7 cellular contexts compared by ENCODE assay signal in the genomic region with DNA sequence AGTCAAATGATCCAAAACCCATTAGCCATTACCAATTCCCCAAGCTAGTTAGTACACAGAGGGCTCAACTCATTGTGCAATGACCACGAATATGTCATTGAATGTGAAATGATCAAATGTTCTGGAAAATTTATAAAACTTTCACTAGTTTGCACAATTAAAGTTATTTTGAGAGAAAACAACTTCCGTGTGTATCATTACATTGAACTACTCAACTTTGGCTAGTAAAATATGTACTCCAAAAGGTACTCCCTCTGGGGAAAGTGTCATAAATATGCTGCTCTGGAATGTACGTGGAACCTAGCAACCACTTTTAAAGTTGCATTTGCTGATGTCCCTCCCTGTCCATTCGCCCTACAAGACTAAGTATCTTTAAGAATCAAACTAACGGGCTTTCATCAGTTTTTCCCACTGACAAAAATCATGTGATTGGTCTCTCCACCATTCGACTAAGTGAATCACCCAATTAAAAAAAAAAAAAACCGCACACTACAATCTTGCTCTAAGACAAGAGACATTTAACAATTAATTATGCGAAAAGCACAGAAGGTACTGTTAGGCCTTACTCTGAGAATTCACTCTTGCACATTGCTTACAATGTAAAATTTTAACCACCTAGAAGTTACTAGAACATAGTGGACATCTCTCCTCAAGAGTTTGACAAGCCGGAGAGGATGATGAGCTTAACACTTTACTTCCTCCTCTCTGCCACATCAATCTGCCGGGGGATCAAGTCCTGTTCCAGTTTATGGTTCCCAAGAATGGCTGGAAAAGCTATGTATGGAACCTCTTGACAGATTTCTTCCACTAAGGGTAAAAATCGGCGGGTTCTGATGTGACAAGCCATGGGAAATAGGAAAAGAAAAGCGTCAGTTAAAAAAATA. TPM values are rescaled to one million over a fixed set of nuclear protein-coding genes. Genes with fewer than 3 reads are reported as not detected.
A peak's percentile ranks its signal among the peaks of the same experiment; 100 is the strongest.
DNase-seq lines count a peak whose midpoint lies in the region; ATAC-seq, FAIRE-seq and TF ChIP-seq lines count a peak whose summit lies in the region.

No MANE protein-coding gene starts in this region.

- peak overlapping the region; percentile 94 for H3K27ac Mint-ChIP-seq in progenitor cell of endocrine pancreas

- intact Hi-C loops in esophagus squamous epithelium (cut with DNase I) = no loop called here

- no peak for TF ChIP-seq POLR2A in esophagus squamous epithelium (IDR thresholded peaks at IDR 0.05)

- H3K4me3 ChIP-seq in H7 (ENCODE audit: insufficient read depth, low read depth, low read length) (peak overlapping the region; percentile 97), SJCRH30 (peak overlapping the region; percentile 97), esophagus squamous epithelium (peak overlapping the region; percentile 80 to 96 (median 82))

- no peaks in the 10 kb centered on the region for H3K9me3 Mint-ChIP-seq in progenitor cell of endocrine pancreas (ENCODE audit: low read depth)

- H3K27ac ChIP-seq in SJCRH30 (peak overlapping the region; percentile 74; the same call in 1 of the 2 replicates), esophagus squamous epithelium (peak overlapping the region; percentile 95 to 99 (median 97))

- peaks cover 4% of the 10 kb centered on the region for H3K4me1 ChIP-seq in SJCRH30
- peaks cover 23 to 60% (median 32%) of the 10 kb centered on the region in 3 donors for H3K4me1 ChIP-seq in esophagus squamous epithelium

- TF ChIP-seq CTCF in esophagus squamous epithelium (IDR thresholded peaks at IDR 0.05) (no peak), progenitor cell of endocrine pancreas (IDR thresholded peaks at IDR 0.05; ENCODE audit: unreplicated experiment) (no peak)

- H3K27me3 Mint-ChIP-seq in progenitor cell of endocrine pancreas = no peaks in the 10 kb centered on the region

- FAIRE-seq in HTR-8/SVneo (lab: Jason Lieb, UNC) = no peak

- peak overlapping the region; percentile 89 for H3K4me3 Mint-ChIP-seq in progenitor cell of endocrine pancreas (ENCODE audit: low read depth)

- DNase-seq in H7 = no peak
- no peak for DNase-seq in SJCRH30
- DNase-seq in esophagus squamous epithelium (lab: John Stamatoyannopoulos, UW) = no peak
- no peak for DNase-seq in progenitor cell of endocrine pancreas (ENCODE audit: low spot score, unreplicated experiment)
- DNase-seq in HTR-8/SVneo (ENCODE audit: insufficient read length, low spot score) = no peak
- DNase-seq in amniotic stem cell (lab: John Stamatoyannopoulos, UW) = no peak

- 10 to 16% methylated on average over 13 of the region's 13 CpGs for WGBS in esophagus squamous epithelium, 2 donors

- H3K4me1 Mint-ChIP-seq in progenitor cell of endocrine pancreas (ENCODE audit: low read depth) = peaks cover 18% of the 10 kb centered on the region

- no peak for ATAC-seq in HG03025 (IDR thresholded peaks at IDR 0.05; ENCODE audit: low FRiP score, unreplicated experiment)

- peaks cover 4% of the 10 kb centered on the region for H3K36me3 Mint-ChIP-seq in progenitor cell of endocrine pancreas (ENCODE audit: insufficient read depth)

- no peaks in the 10 kb centered on the region for H3K9me3 ChIP-seq in SJCRH30 (replicated peaks)
- no peaks in the 10 kb centered on the region for H3K9me3 ChIP-seq in esophagus squamous epithelium

- H3K27me3 ChIP-seq in H7 (ENCODE audit: control insufficient read depth, insufficient read depth, low read length) (no peaks in the 10 kb centered on the region), SJCRH30 (no peaks in the 10 kb centered on the region), esophagus squamous epithelium (no peaks in the 10 kb centered on the region)

- H3K36me3 ChIP-seq in H7 (replicated peaks; ENCODE audit: control insufficient read depth, insufficient read depth, low read length) = no peaks in the 10 kb centered on the region; the same call in 1 of the 2 replicates
- peaks cover 24% of the 10 kb centered on the region for H3K36me3 ChIP-seq in SJCRH30
- H3K36me3 ChIP-seq in esophagus squamous epithelium = peaks cover 0 to 4% (median 0%) of the 10 kb centered on the region in 3 donors

RNA-seq across cellular contexts. Expression of gene ACBD3, which starts 1.1 kb away (rescaled TPM):
- total RNA-seq in H7 (2014; rRNA removed; shearing (Covaris generic)) = 43.7 and 57.6 TPM in 2 replicates
- total RNA-seq in SJCRH30 (2014; rRNA removed; shearing (Covaris generic)) = 41.6 and 48.8 TPM in 2 replicates
- total RNA-seq in esophagus squamous epithelium (10 to 100 TPM; 37.0 to 64.7 (median 52.1) TPM), progenitor cell of endocrine pancreas (29.3 and 31.6 TPM in 2 replicates)

RNA-seq across cellular contexts. Expression of gene MIXL1, which starts 38.1 kb away (rescaled TPM):
- 27.5 and 61.1 TPM in 2 replicates for total RNA-seq in H7 (2014; rRNA removed; shearing (Covaris generic))
- total RNA-seq in SJCRH30 (2014; rRNA removed; shearing (Covaris generic)) = not detected in 2 replicates
- not detected for total RNA-seq in esophagus squamous epithelium
- 1.5 and 1.7 TPM in 2 replicates for total RNA-seq in progenitor cell of endocrine pancreas

Comparison
In these comparisons a context has a peak if more than half of its experiments do, and no peak if none do; other contexts are left out.
1. RNA of gene MIXL1, which starts 38.1 kb away (total RNA-seq): 27.5 to 61.1 TPM in H7; 1.5 to 1.7 TPM in progenitor cell of endocrine pancreas, not detected in SJCRH30 and not detected in esophagus squamous epithelium; every median in the first group is over 10 times any median in the second.
2. Peak in every context shown above with its lines, with median percentiles within 50 percentile points of each other: H3K4me3 ChIP-seq.